Comparison of ENCODE assay signal across 27 cellular contexts in the genomic region with DNA sequence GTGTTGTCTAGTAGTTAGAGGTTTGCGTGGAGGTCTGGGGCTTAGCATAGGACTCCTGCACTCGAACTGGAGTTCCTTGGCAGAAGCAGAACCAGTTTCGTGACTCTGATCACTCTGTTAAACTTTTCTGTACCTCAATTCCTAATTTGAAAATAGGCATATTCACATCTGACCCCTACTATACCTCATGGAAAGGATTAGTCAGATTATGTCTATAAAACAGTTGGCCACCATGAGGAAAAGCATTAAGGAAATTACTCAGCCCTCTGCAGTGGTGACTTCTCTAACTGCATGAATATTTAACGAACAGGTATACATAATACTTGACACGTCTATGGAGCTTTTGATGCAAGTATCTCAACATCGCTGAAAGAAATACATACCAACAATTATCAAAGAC.
DNase-seq lines count a peak whose midpoint lies in the region; ATAC-seq, FAIRE-seq and TF ChIP-seq lines count a peak whose summit lies in the region.
"Had no signal": no experiment of that assay in that cellular context is flagged by ENCODE, and none has a peak within 500 bp of the region (broad histone marks: within the 10 kb centered on the region; RNA-seq: fewer than 3 reads in every experiment).

No MANE protein-coding gene starts in this region.

- 89% methylated on average over 6 of the region's 6 CpGs for WGBS in right lobe of liver (ENCODE audit: insufficient coverage, low coverage, low lambda C conversion rate, missing lambda C conversion rate)

- H3K9me3 ChIP-seq in endothelial cell of umbilical vein (replicated peaks; ENCODE audit: control insufficient read depth, insufficient read depth, low read length) (no peaks in the 10 kb centered on the region), right lobe of liver (no peaks in the 10 kb centered on the region)
- H3K9me3 ChIP-seq: A549 had no signal

- H3K79me2 ChIP-seq in endothelial cell of umbilical vein (ENCODE audit: control insufficient read depth, insufficient read depth, low read length) = no peaks in the 10 kb centered on the region

- no peaks in the 10 kb centered on the region for H3K9me3 Mint-ChIP-seq in nephron

- no peaks in the 10 kb centered on the region for H3K27me3 ChIP-seq in endothelial cell of umbilical vein (ENCODE audit: control insufficient read depth in 2 of 2, insufficient read depth in 2 of 2, low read length in 2 of 2)
- H3K27me3 ChIP-seq in right lobe of liver = no peaks in the 10 kb centered on the region

- H2AFZ ChIP-seq in endothelial cell of umbilical vein (ENCODE audit: low read depth, low read length) = no peak overlapping the region

- H3K9ac ChIP-seq in endothelial cell of umbilical vein (replicated peaks; ENCODE audit: extremely low read depth, insufficient read depth, low read length) = no peak overlapping the region

- peaks cover 69% of the 10 kb centered on the region for H3K4me1 Mint-ChIP-seq in nephron

- no peak for FAIRE-seq in endothelial cell of umbilical vein (lab: Jason Lieb, UNC)
- FAIRE-seq: A549, HepG2 had no signal

- dilution Hi-C loops in endothelial cell of umbilical vein (cut with MboI; ENCODE audit: extremely low pct_ligation_motif_present, low sequenced_read_pairs) = no loop called here

- no TSS peak for BruUV-seq in endothelial cell of umbilical vein (replicated peaks; lab: Mats Ljungman, UMichigan)

- H4K20me1 ChIP-seq in endothelial cell of umbilical vein (replicated peaks; ENCODE audit: control insufficient read depth, extremely low read depth, insufficient read depth, low read length) = no peaks in the 10 kb centered on the region

- DNase-seq in HT1080 (ENCODE audit: low read depth) (peak; percentile 29), endothelial cell of umbilical vein (ENCODE audit: low read depth, low spot score) (peak; percentile 77), right lobe of liver (no peak), GM10248 (ENCODE audit: extremely low spot score) (no peak)
- DNase-seq: CD8-positive, alpha-beta T cell; DMS153; DND-41; H7; Karpas-422; MV-4-11; NCI-H1105; NCI-H1436 treated with DMSO at 0.1 percent for 48 hours; NCI-H187 treated with DMSO at 0.1 percent for 48 hours; NCI-H2171 treated with DMSO at 0.1 percent for 48 hours; NCI-H345; NCI-H510A treated with DMSO at 0.1 percent for 48 hours; NCI-H748 treated with DMSO at 0.1 percent for 48 hours; NK-92 treated with Interleukin-12 subunit alpha and Interleukin-12 subunit beta, amount 100 ng/mL, for 24 hours; PC-3 had no signal

- no peak overlapping the region for H3K4me3 Mint-ChIP-seq in nephron
- H3K4me3 Mint-ChIP-seq: B cell; CD8-positive, alpha-beta T cell had no signal

- H3K4me3 ChIP-seq in endothelial cell of umbilical vein (replicated peaks in 1 of 3; ENCODE audit: insufficient read depth in 1 of 3, low read depth in 1 of 3, low read length in 3 of 3) = no peak overlapping the region
- H3K4me3 ChIP-seq in right lobe of liver = no peak overlapping the region
- H3K4me3 ChIP-seq: A549 had no signal

- intact Hi-C loops in endothelial cell of umbilical vein (cut with micrococcal nuclease) (no loop called here), right lobe of liver (cut with DNase I) (no loop called here)

- peak overlapping the region; percentile 98 for H3K27ac ChIP-seq in VCaP
- H3K27ac ChIP-seq in endothelial cell of umbilical vein (ENCODE audit: insufficient read depth, low read depth, low read length) = peak overlapping the region; percentile 6
- H3K27ac ChIP-seq in right lobe of liver = no peak overlapping the region
- H3K27ac ChIP-seq: A549, C4-2B had no signal

- H3K9me1 ChIP-seq in endothelial cell of umbilical vein (replicated peaks; ENCODE audit: control insufficient read depth, extremely low read depth, insufficient read depth, low read length) = no peaks in the 10 kb centered on the region

- H3K27ac Mint-ChIP-seq in nephron = peak overlapping the region; percentile 64 to 78 (median 71)
- H3K27ac Mint-ChIP-seq: B cell; CD8-positive, alpha-beta T cell had no signal

- peak overlapping the region; percentile 13 for H3K4me2 ChIP-seq in endothelial cell of umbilical vein (ENCODE audit: insufficient read depth, low read length)
- H3K4me2 ChIP-seq: A549 had no signal

- CTCF ChIA-PET in endothelial cell of umbilical vein (lab: Charles Lee) = interaction anchor here (0.7 to 3.0 kb wide), 3 partner anchors 10 to 175 kb away, joined by 3 to 12 read pairs (median 3); no protein-coding TSS in a partner anchor
- CTCF ChIA-PET in GM10248 (lab: Yijun Ruan, JAX) = interaction anchor here (1.3 to 2.7 kb wide), 3 partner anchors 11 to 42 kb away, joined by 4 to 6 read pairs (median 6); no protein-coding TSS in a partner anchor

- ATAC-seq in right lobe of liver (no peak), GM18873 (IDR thresholded peaks at IDR 0.05; ENCODE audit: low FRiP score, unreplicated experiment) (no peak), SK-N-SH treated with all-trans-retinoic acid at 6 μM for 48 hours (no peak)
- ATAC-seq: A549; CD8-positive, alpha-beta T cell; HepG2; PC-3 had no signal

- H3K36me3 ChIP-seq in endothelial cell of umbilical vein (ENCODE audit: control insufficient read depth in 2 of 2, extremely low read depth in 1 of 2, insufficient read depth in 2 of 2, low read length in 2 of 2) = no peaks in the 10 kb centered on the region
- no peaks in the 10 kb centered on the region for H3K36me3 ChIP-seq in right lobe of liver

- TF ChIP-seq POLR2A in endothelial cell of umbilical vein (IDR thresholded peaks at IDR 0.05; ENCODE audit: low read depth, low read length) = no peak
- TF ChIP-seq POLR2A in right lobe of liver (IDR thresholded peaks at IDR 0.05) = no peak

- no peaks in the 10 kb centered on the region for H3K27me3 Mint-ChIP-seq in nephron (ENCODE audit: low read depth)
- H3K27me3 Mint-ChIP-seq: B cell had no signal

- POLR2A ChIA-PET in endothelial cell of umbilical vein (lab: Charles Lee) (interaction anchor here (0.7 kb wide), 1 partner anchor 14 kb away, joined by 5 read pairs; no protein-coding TSS in a partner anchor), GM10248 (lab: Yijun Ruan, JAX) (no interaction called here)

- TF ChIP-seq CTCF in VCaP (conservative IDR thresholded peaks at IDR 0.05) (no peak), endothelial cell of umbilical vein (IDR thresholded peaks at IDR 0.05; ENCODE audit: extremely low read depth in 1 of 2, insufficient read depth in 1 of 2, low read depth in 1 of 2, low read length in 2 of 2) (no peak), nephron (IDR thresholded peaks at IDR 0.05; ENCODE audit: unreplicated experiment in 3 of 3) (no peak), right lobe of liver (IDR thresholded peaks at IDR 0.05) (no peak), GM10248 (IDR thresholded peaks at IDR 0.05; ENCODE audit: control extremely low read depth, extremely low read depth, low read depth, missing control alignments) (no peak)

- H3K36me3 Mint-ChIP-seq in nephron (ENCODE audit: low read depth) = peaks cover 16% of the 10 kb centered on the region

- H3K4me1 ChIP-seq in endothelial cell of umbilical vein (ENCODE audit: control insufficient read depth, extremely low read depth, insufficient read depth, low read length) = peaks cover 21% of the 10 kb centered on the region
- H3K4me1 ChIP-seq in right lobe of liver = peaks cover 0 to 29% (median 12%) of the 10 kb centered on the region in 4 donors

TF ChIP-seq in endothelial cell of umbilical vein, 7 proteins besides CTCF, POLR2A, EP300 and RAD21:
- TF ChIP-seq, protein P1, sequence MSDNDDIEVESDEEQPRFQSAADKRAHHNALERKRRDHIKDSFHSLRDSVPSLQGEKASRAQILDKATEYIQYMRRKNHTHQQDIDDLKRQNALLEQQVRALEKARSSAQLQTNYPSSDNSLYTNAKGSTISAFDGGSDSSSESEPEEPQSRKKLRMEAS (IDR thresholded peaks at IDR 0.05; ENCODE audit: insufficient read depth, insufficient read length) = no peak
- peak; percentile 63 for TF ChIP-seq JUN (IDR thresholded peaks at IDR 0.05; ENCODE audit: borderline replicate concordance, insufficient read depth, insufficient read length, low read depth)
- TF ChIP-seq EZH2 (IDR thresholded peaks at IDR 0.05; ENCODE audit: borderline replicate concordance, low read depth, low read length, severe bottlenecking) = no peak
- TF ChIP-seq FOS (IDR thresholded peaks at IDR 0.05; ENCODE audit: borderline replicate concordance, insufficient read depth, low read length) = peak; percentile 42
- TF ChIP-seq MYC (IDR thresholded peaks at IDR 0.05; ENCODE audit: low read depth, low read length) = no peak
- no peak for TF ChIP-seq GATA2 (IDR thresholded peaks at IDR 0.05; ENCODE audit: insufficient read depth, insufficient read length, low read depth, low read length)

TF ChIP-seq in SK-N-SH treated with all-trans-retinoic acid at 6 μM for 48 hours, 23 proteins besides CTCF, POLR2A, EP300 and RAD21 (continues in another document):
- TF ChIP-seq TCF4 (CRISPR knock-in tag; IDR thresholded peaks at IDR 0.05; ENCODE audit: borderline replicate concordance) = no peak
- TF ChIP-seq, protein P2, sequence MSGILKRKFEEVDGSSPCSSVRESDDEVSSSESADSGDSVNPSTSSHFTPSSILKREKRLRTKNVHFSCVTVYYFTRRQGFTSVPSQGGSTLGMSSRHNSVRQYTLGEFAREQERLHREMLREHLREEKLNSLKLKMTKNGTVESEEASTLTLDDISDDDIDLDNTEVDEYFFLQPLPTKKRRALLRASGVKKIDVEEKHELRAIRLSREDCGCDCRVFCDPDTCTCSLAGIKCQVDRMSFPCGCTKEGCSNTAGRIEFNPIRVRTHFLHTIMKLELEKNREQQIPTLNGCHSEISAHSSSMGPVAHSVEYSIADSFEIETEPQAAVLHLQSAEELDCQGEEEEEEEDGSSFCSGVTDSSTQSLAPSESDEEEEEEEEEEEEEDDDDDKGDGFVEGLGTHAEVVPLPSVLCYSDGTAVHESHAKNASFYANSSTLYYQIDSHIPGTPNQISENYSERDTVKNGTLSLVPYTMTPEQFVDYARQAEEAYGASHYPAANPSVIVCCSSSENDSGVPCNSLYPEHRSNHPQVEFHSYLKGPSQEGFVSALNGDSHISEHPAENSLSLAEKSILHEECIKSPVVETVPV (CRISPR knock-in tag; IDR thresholded peaks at IDR 0.05) = no peak
- TF ChIP-seq ARNTL (CRISPR knock-in tag; IDR thresholded peaks at IDR 0.05; ENCODE audit: borderline replicate concordance, low read depth) = no peak
- TF ChIP-seq ZFP30 (CRISPR knock-in tag; IDR thresholded peaks at IDR 0.05) = no peak
- TF ChIP-seq, protein P3, sequence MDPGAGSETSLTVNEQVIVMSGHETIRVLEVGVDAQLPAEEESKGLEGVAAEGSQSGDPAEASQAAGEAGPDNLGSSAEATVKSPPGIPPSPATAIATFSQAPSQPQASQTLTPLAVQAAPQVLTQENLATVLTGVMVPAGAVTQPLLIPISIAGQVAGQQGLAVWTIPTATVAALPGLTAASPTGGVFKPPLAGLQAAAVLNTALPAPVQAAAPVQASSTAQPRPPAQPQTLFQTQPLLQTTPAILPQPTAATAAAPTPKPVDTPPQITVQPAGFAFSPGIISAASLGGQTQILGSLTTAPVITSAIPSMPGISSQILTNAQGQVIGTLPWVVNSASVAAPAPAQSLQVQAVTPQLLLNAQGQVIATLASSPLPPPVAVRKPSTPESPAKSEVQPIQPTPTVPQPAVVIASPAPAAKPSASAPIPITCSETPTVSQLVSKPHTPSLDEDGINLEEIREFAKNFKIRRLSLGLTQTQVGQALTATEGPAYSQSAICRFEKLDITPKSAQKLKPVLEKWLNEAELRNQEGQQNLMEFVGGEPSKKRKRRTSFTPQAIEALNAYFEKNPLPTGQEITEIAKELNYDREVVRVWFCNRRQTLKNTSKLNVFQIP (CRISPR knock-in tag; IDR thresholded peaks at IDR 0.05; ENCODE audit: borderline replicate concordance, low read depth) = no peak

Comparison
In these comparisons a context has a peak if more than half of its experiments do, and no peak if none do; other contexts are left out.
1. DNase-seq: peak in HT1080 (single experiment) and endothelial cell of umbilical vein (single experiment); none in right lobe of liver (0 of 3) and GM10248 (single experiment).
2. H3K27ac ChIP-seq: peak in VCaP (single experiment) and endothelial cell of umbilical vein (single experiment); none in right lobe of liver (0 of 3).